ENCODE assay signal across 1 cellular context in the genomic region with DNA sequence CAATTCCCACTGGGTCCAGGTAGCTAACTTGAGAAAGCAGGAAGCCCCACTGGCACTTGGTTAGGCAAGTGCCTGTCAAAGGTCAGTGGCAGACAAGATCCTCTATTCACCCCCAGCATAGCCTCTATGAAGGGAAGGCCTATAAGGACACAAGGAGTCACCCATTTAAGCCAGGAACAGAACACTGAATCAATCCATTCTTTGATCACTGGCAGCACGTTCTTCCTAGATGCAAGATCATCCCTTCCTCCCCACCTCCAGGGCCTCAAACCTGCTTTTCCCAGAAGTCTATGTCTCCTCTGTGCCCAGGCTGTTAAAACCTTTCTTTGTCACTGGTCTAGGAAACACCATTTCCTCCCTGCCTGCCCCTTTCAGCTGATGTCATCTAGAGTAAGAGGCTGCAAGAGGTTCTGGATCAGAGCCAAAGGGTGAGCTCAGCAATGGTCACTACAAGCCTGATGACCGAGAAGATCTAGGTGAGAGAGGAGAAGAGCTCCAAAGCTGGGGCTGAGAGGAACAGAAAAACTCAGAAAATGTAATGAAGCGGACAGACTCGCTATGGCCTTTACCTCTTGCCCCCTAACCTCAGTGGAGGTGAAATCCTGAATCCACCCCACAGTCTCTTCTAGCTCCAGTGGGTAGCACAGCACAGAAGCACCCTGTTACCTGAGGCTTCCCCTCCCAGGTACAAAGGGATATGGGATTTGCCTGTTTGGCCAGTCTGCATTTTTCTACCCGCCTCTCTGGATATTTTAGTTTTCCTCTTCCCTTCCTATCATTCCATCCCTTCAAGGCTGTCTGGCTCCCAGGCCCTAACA.
TF ChIP-seq lines count a peak whose summit lies in the region.

No MANE protein-coding gene starts in this region.

TF ChIP-seq in K562, 482 proteins besides CTCF, POLR2A, EP300 and RAD21 (continued from another document):
- peak; percentile 86 for TF ChIP-seq ZNF76 (CRISPR knock-in tag; IDR thresholded peaks at IDR 0.05; ENCODE audit: borderline replicate concordance)
- no peak; the same call in 1 of the 2 replicates for TF ChIP-seq ZNF41 (CRISPR knock-in tag; conservative IDR thresholded peaks at IDR 0.05)
- peak; percentile 14 for TF ChIP-seq MEIS2 (IDR thresholded peaks at IDR 0.05; ENCODE audit: partially characterized antibody)
- TF ChIP-seq, protein P1, sequence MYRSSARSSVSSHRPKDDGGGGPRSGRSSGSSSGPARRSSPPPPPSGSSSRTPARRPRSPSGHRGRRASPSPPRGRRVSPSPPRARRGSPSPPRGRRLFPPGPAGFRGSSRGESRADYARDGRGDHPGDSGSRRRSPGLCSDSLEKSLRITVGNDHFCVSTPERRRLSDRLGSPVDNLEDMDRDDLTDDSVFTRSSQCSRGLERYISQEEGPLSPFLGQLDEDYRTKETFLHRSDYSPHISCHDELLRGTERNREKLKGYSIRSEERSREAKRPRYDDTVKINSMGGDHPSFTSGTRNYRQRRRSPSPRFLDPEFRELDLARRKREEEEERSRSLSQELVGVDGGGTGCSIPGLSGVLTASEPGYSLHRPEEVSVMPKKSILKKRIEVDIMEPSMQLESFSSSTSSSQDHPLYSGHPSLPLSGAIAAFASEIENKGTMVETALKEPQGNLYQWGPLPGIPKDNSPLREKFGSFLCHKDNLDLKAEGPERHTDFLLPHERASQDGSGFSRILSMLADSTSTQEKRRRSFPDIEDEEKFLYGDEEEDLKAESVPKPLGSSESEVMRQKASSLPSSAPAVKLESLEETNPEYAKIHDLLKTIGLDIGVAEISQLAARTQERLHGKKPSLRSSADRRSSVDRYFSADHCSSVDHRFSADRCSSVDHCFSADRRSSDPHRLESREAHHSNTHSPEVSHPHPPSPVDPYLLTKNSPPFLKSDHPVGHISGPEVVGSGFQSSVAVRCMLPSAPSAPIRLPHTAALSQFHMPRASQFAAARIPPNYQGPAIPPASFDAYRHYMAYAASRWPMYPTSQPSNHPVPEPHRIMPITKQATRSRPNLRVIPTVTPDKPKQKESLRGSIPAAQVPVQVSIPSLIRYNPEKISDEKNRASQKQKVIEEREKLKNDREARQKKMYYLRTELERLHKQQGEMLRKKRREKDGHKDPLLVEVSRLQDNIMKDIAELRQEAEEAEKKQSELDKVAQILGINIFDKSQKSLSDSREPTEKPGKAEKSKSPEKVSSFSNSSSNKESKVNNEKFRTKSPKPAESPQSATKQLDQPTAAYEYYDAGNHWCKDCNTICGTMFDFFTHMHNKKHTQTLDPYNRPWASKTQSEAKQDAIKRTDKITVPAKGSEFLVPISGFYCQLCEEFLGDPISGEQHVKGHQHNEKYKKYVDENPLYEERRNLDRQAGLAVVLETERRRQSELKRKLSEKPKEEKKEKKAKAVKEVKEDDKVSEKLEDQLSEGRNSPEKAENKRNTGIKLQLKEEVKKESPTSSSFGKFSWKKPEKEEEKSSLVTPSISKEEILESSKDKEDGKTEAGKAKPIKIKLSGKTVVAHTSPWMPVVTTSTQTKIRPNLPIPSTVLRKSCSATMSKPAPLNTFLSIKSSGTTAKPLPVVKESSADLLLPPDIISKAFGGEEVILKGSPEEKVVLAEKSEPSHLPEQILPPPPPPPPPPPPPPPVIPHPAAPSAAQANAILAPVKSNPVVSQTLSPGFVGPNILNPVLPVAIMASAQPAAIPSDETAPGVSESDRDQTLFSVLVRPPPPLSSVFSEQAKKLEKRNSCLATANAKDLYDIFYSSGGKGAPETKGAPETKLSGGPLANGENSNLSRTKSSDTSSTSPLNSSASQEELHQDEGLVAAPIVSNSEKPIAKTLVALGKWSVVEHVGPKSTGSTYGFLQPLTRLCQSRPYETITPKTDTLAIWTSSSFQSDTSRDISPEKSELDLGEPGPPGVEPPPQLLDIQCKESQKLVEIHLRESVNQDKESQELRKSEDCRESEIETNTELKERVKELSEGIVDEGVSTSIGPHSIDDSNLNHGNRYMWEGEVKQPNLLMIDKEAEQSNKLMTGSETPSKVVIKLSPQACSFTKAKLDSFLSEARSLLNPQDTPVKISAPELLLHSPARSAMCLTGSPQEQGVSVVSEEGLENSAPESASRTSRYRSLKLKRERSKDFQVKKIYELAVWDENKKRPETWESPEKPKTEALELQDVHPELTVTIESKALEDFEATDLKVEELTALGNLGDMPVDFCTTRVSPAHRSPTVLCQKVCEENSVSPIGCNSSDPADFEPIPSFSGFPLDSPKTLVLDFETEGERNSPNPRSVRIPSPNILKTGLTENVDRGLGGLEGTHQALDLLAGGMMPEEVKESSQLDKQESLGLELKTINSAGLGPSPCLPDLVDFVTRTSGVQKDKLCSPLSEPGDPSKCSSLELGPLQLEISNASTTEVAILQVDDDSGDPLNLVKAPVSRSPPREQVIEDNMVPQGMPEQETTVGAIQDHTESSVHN (IDR thresholded peaks at IDR 0.05; ENCODE audit: borderline replicate concordance in 1 of 2, low read depth in 1 of 2), result peak in 1 of 2 experiments; percentile 78; a peak in 2 of 4 replicates
- 0 out of 2 replicates have a peak, but pooled peaks have one; percentile 77 for TF ChIP-seq PML (IDR thresholded peaks at IDR 0.05; ENCODE audit: low read length)
- peak; percentile 18 to 66; a peak in 3 of 4 replicates for TF ChIP-seq FOXK2 (conservative IDR thresholded peaks at IDR 0.05 in 1 of 2, IDR thresholded peaks at IDR 0.05 in 1 of 2; ENCODE audit: low read depth in 2 of 2)
